In the genomic region with DNA sequence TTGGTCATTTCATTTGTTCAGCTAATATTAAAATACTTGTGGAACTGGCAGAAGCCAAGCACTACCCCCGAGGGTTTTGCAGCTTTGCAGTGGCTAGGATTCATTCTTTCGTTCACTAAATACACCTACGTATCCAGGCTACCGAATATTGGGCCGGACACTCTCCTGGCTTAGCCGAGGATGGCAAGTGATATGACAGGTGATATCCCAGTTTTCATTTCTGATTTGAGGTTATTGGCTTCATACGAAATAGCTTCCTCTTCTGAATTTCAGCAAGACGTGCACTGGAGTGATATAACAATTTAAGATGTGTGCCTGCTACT, we compare ENCODE assay signal across 8 cellular contexts. TPM values are rescaled to one million over a fixed set of nuclear protein-coding genes. Genes with fewer than 3 reads are reported as not detected.
A peak's percentile ranks its signal among the peaks of the same experiment; 100 is the strongest.
DNase-seq lines count a peak whose midpoint lies in the region; ATAC-seq and TF ChIP-seq lines count a peak whose summit lies in the region.

No MANE protein-coding gene starts in this region.

- TF ChIP-seq POLR2A in suprapubic skin (IDR thresholded peaks at IDR 0.05) = no peak

- H3K4me1 Mint-ChIP-seq in activated T-cell treated with anti-CD3 and anti-CD28 coated beads, Interleukin-2, amount 50 U/mL, for 4 hours (ENCODE audit: low read depth) = peaks cover 36% of the 10 kb centered on the region
- peaks cover 32% of the 10 kb centered on the region for H3K4me1 Mint-ChIP-seq in activated T-helper 17 cell treated with anti-CD3 and anti-CD28 coated beads, Interleukin-2, amount 50 U/mL, for 72 hours
- H3K4me1 Mint-ChIP-seq in immature natural killer cell = peaks cover 26 to 37% of the 10 kb centered on the region in 2 donors

- 3% methylated on average over 8 of the region's 8 CpGs for WGBS in suprapubic skin

- peaks cover 1% of the 10 kb centered on the region for H3K36me3 Mint-ChIP-seq in activated T-cell treated with anti-CD3 and anti-CD28 coated beads, Interleukin-2, amount 50 U/mL, for 4 hours (ENCODE audit: insufficient read depth)
- H3K36me3 Mint-ChIP-seq in activated T-helper 17 cell treated with anti-CD3 and anti-CD28 coated beads, Interleukin-2, amount 50 U/mL, for 72 hours (ENCODE audit: low read depth) = peaks cover 43% of the 10 kb centered on the region
- H3K36me3 Mint-ChIP-seq in immature natural killer cell = peaks cover 0 to 4% (median 0%) of the 10 kb centered on the region in 3 donors

- DNase-seq in activated T-cell treated with anti-CD3 and anti-CD28 coated beads, Interleukin-2, amount 50 U/mL, for 4 hours = no peak
- no peak for DNase-seq in activated T-cell treated with anti-CD3 and anti-CD28 coated beads, Interleukin-2, amount 50 U/mL, for 48 hours
- DNase-seq in immature natural killer cell = no peak
- no peak for DNase-seq in suprapubic skin (ENCODE audit: low spot score in 2 of 2)
- DNase-seq in DMS 273 (lab: John Stamatoyannopoulos, UW; ENCODE audit: unreplicated experiment) = no peak
- DNase-seq in NCI-H1417 treated with DMSO at 0.1 percent for 48 hours (lab: John Stamatoyannopoulos, UW) = no peak

- H3K4me3 Mint-ChIP-seq in activated T-cell treated with anti-CD3 and anti-CD28 coated beads, Interleukin-2, amount 50 U/mL, for 4 hours = peak overlapping the region; percentile 94
- peak overlapping the region; percentile 97 for H3K4me3 Mint-ChIP-seq in activated T-helper 17 cell treated with anti-CD3 and anti-CD28 coated beads, Interleukin-2, amount 50 U/mL, for 72 hours
- H3K4me3 Mint-ChIP-seq in immature natural killer cell = peak overlapping the region; percentile 93 to 99 (median 96)

- peak overlapping the region; percentile 83 for H3K4me3 ChIP-seq in suprapubic skin

- H3K36me3 ChIP-seq in suprapubic skin = no peaks in the 10 kb centered on the region

- no peaks in the 10 kb centered on the region for H3K9me3 Mint-ChIP-seq in activated T-cell treated with anti-CD3 and anti-CD28 coated beads, Interleukin-2, amount 50 U/mL, for 4 hours
- H3K9me3 Mint-ChIP-seq in activated T-helper 17 cell treated with anti-CD3 and anti-CD28 coated beads, Interleukin-2, amount 50 U/mL, for 72 hours = no peaks in the 10 kb centered on the region
- H3K9me3 Mint-ChIP-seq in immature natural killer cell = no peaks in the 10 kb centered on the region

- no peak for TF ChIP-seq EP300 in suprapubic skin (IDR thresholded peaks at IDR 0.05)

- H3K4me1 ChIP-seq in suprapubic skin = peaks cover 21% of the 10 kb centered on the region

- H3K27me3 Mint-ChIP-seq in activated T-cell treated with anti-CD3 and anti-CD28 coated beads, Interleukin-2, amount 50 U/mL, for 4 hours (ENCODE audit: low read depth) = no peaks in the 10 kb centered on the region
- H3K27me3 Mint-ChIP-seq in activated T-helper 17 cell treated with anti-CD3 and anti-CD28 coated beads, Interleukin-2, amount 50 U/mL, for 72 hours = no peaks in the 10 kb centered on the region
- H3K27me3 Mint-ChIP-seq in immature natural killer cell (ENCODE audit: low read depth in 3 of 3) = peaks cover 5 to 14% (median 13%) of the 10 kb centered on the region in 3 donors

- H3K27ac ChIP-seq in suprapubic skin = no peak overlapping the region

- no peak for ATAC-seq in activated T-cell treated with anti-CD3 and anti-CD28 coated beads, Interleukin-2, amount 50 U/mL, for 4 hours
- ATAC-seq in HG03097 (IDR thresholded peaks at IDR 0.05; ENCODE audit: low FRiP score, unreplicated experiment) = peak; percentile 16
- peak; percentile 4 for ATAC-seq in activated T-helper 17 cell treated with anti-CD3 and anti-CD28 coated beads, Interleukin-2, amount 50 U/mL, for 72 hours (replicated peaks)

- H3K27me3 ChIP-seq in suprapubic skin = no peaks in the 10 kb centered on the region

- TF ChIP-seq CTCF in suprapubic skin (IDR thresholded peaks at IDR 0.05) = no peak

- peak overlapping the region; percentile 92 for H3K27ac Mint-ChIP-seq in activated T-helper 17 cell treated with anti-CD3 and anti-CD28 coated beads, Interleukin-2, amount 50 U/mL, for 72 hours
- peak overlapping the region in 5 of 6 donors; percentile 53 to 88 (median 73) for H3K27ac Mint-ChIP-seq in immature natural killer cell

- no peaks in the 10 kb centered on the region for H3K9me3 ChIP-seq in suprapubic skin

RNA-seq across cellular contexts. Expression of a gene that starts 0.5 kb away (rescaled TPM):
- total RNA-seq in activated T-cell treated with anti-CD3 and anti-CD28 coated beads, Interleukin-2, amount 50 U/mL, for 4 hours = 10 to 100 TPM in 2 of 3 donors, 1 to 10 TPM in 1; 9.9 to 16.7 (median 13.4) TPM
- 10 to 100 TPM; 15.3 to 31.0 TPM for total RNA-seq in activated T-helper 17 cell treated with anti-CD3 and anti-CD28 coated beads, Interleukin-2, amount 50 U/mL, for 72 hours
- polyA plus RNA-seq in immature natural killer cell = under 1 TPM in 2 of 3 donors, not detected in 1; 0.51 to 0.62 TPM
- 1 to 10 TPM; 2.2 to 4.7 (median 2.4) TPM for total RNA-seq in suprapubic skin

RNA-seq across cellular contexts. Expression of a gene that starts 39.0 kb away (rescaled TPM):
- total RNA-seq in activated T-cell treated with anti-CD3 and anti-CD28 coated beads, Interleukin-2, amount 50 U/mL, for 4 hours = 100 to 1,000 TPM; 241 to 270 (median 261) TPM
- 100 to 1,000 TPM; 138 to 191 TPM for total RNA-seq in activated T-helper 17 cell treated with anti-CD3 and anti-CD28 coated beads, Interleukin-2, amount 50 U/mL, for 72 hours
- 100 to 1,000 TPM in 1 of 3 donors, 10 to 100 TPM in 2; 69.9 to 113 (median 81.5) TPM for polyA plus RNA-seq in immature natural killer cell
- 100 to 1,000 TPM; 131 to 355 (median 162) TPM for total RNA-seq in suprapubic skin

Comparison
In these comparisons a context has a peak if more than half of its experiments do, and no peak if none do; other contexts are left out.
1. ATAC-seq: peak in HG03097 (single experiment) and activated T-helper 17 cell treated with anti-CD3 and anti-CD28 coated beads, Interleukin-2, amount 50 U/mL, for 72 hours (single experiment); none in activated T-cell treated with anti-CD3 and anti-CD28 coated beads, Interleukin-2, amount 50 U/mL, for 4 hours (0 of 2).
2. Peak in every context shown above with its lines, with median percentiles within 50 percentile points of each other: H3K4me3 Mint-ChIP-seq.